ENCODE assay signal across 8 cellular contexts in the genomic region with DNA sequence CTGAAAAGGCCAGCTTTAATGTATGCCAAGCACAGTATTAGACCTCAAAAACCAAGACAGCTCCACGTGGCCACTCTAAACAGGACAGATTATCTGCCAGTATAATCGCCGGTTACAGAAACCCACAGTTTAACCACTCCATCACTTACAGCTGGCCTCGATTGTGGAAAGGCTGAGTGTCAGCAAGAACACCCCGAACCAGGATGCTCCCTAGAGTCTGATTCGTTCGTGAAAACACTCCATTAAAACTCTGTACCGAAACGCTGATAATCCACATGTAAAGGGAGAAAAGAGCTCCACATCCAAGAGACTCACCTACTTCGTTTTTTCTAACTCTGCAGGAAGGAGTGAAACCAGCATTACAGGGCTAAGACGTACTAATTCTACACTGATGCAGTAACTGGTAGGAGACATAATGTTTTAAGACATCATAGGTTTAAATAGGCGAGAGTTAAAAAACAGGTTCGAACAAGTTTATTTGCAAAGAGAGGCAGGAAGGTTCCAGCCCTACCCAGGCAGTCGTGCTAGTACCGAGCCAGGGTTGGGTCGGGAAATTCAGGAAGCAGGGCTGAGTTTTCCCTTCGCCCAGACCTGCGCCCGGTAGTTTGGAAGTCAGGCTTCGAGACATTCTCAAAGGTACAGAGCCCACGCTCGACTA. TPM values are rescaled to one million over a fixed set of nuclear protein-coding genes. Genes with fewer than 3 reads are reported as not detected.
DNase-seq lines count a peak whose midpoint lies in the region; ATAC-seq, FAIRE-seq and TF ChIP-seq lines count a peak whose summit lies in the region.

No MANE protein-coding gene starts in this region.

- intact Hi-C loops in kidney (cut with DNase I), result no loop called here

- ATAC-seq in HG03108 (IDR thresholded peaks at IDR 0.05; ENCODE audit: unreplicated experiment) (no peak), GM21737 (IDR thresholded peaks at IDR 0.05; ENCODE audit: unreplicated experiment) (no peak)

- no peaks in the 10 kb centered on the region for H3K27me3 ChIP-seq in bronchial epithelial cell (ENCODE audit: control insufficient read depth, insufficient read depth, low read length)

- peak; percentile 39 for DNase-seq in activated CD4-positive, alpha-beta T cell treated with anti-CD3 and anti-CD28 coated beads for 48 hours
- DNase-seq in activated CD4-positive, alpha-beta T cell treated with anti-CD3 and anti-CD28 coated beads, Interleukin-2, amount 50 U/mL, for 1 hour, result no peak
- peak; percentile 63 for DNase-seq in NCI-H748 treated with DMSO at 0.1 percent for 48 hours (lab: John Stamatoyannopoulos, UW)
- DNase-seq in bronchial epithelial cell (ENCODE audit: low read depth), result peak; percentile 81
- no peak for DNase-seq in kidney
- DNase-seq in stimulated activated CD8-positive, alpha-beta memory T cell treated with anti-CD3 and anti-CD28 coated beads, Interleukin-4, amount 100 ng/mL, for 48 hours, result peak; percentile 54

- FAIRE-seq in bronchial epithelial cell (lab: Jason Lieb, UNC), result no peak
- FAIRE-seq in kidney (lab: Jason Lieb, UNC), result no peak

- H3K4me3 ChIP-seq in bronchial epithelial cell (ENCODE audit: low read depth, low read length) (peak overlapping the region; percentile 80), kidney (ENCODE audit: low read length in 2 of 2) (peak overlapping the region; percentile 89 to 93)

- H3K36me3 ChIP-seq in bronchial epithelial cell (ENCODE audit: control insufficient read depth, insufficient read depth, low read length), result no peaks in the 10 kb centered on the region
- H3K36me3 ChIP-seq in kidney (ENCODE audit: control insufficient read depth in 1 of 2, insufficient read depth in 2 of 2, low read length in 2 of 2), result no peaks in the 10 kb centered on the region

- peaks cover 11 to 12% of the 10 kb centered on the region in 2 donors for H3K4me1 ChIP-seq in kidney (ENCODE audit: control insufficient read depth in 1 of 2, insufficient read depth in 1 of 2, low read depth in 1 of 2, low read length in 2 of 2)

- H3K27ac ChIP-seq in kidney (ENCODE audit: low read depth in 2 of 2, low read length in 2 of 2), result peak overlapping the region; percentile 78 to 92

- no peaks in the 10 kb centered on the region for H3K9me3 ChIP-seq in kidney (ENCODE audit: control insufficient read depth in 1 of 2, low read length in 2 of 2)

- peak overlapping the region; percentile 82 to 84 for H3K9ac ChIP-seq in kidney (ENCODE audit: low read length in 2 of 2)

- TF ChIP-seq CTCF in bronchial epithelial cell (IDR thresholded peaks at IDR 0.05; ENCODE audit: insufficient read depth, low read length, severe bottlenecking), result no peak
- TF ChIP-seq CTCF in kidney (IDR thresholded peaks at IDR 0.05; ENCODE audit: borderline replicate concordance, extremely low read depth, insufficient read depth), result no peak

RNA-seq across cellular contexts. Expression of gene SERINC5, which starts 1.0 kb away (rescaled TPM):
- total RNA-seq in bronchial epithelial cell, result 33.4 and 48.8 TPM in 2 replicates
- total RNA-seq in kidney, result 23.8 TPM
- 3.9 TPM for polyA plus RNA-seq in kidney (ENCODE audit: insufficient read depth, low read depth, low replicate concordance)

Comparison
In these comparisons a context has a peak if more than half of its experiments do, and no peak if none do; other contexts are left out.
1. DNase-seq: peak in activated CD4-positive, alpha-beta T cell treated with anti-CD3 and anti-CD28 coated beads for 48 hours (single experiment), NCI-H748 treated with DMSO at 0.1 percent for 48 hours (single experiment), bronchial epithelial cell (single experiment) and stimulated activated CD8-positive, alpha-beta memory T cell treated with anti-CD3 and anti-CD28 coated beads, Interleukin-4, amount 100 ng/mL, for 48 hours (single experiment); none in activated CD4-positive, alpha-beta T cell treated with anti-CD3 and anti-CD28 coated beads, Interleukin-2, amount 50 U/mL, for 1 hour (single experiment) and kidney (single experiment).